ENCODE assay signal across 1 cellular context in genomic region chr7:129367700-129368388, GRCh38.
TF ChIP-seq lines count a peak whose summit lies in the region.

No MANE protein-coding gene starts in this region.

TF ChIP-seq in K562, 482 proteins besides CTCF, POLR2A, EP300 and RAD21 (continued from another document and continues in another):
- TF ChIP-seq CTCFL (IDR thresholded peaks at IDR 0.05; ENCODE audit: borderline replicate concordance, insufficient read depth, low read depth, low read length, poor library complexity, severe bottlenecking) (no peak), PHF20 (IDR thresholded peaks at IDR 0.05; ENCODE audit: partially characterized antibody) (no peak), FOXA3 (CRISPR knock-in tag; conservative IDR thresholded peaks at IDR 0.05 in 1 of 2, IDR thresholded peaks at IDR 0.05 in 1 of 2) (peak; percentile 87 to 92), ZNF398 (CRISPR knock-in tag; IDR thresholded peaks at IDR 0.05) (no peak), ZSCAN29 (IDR thresholded peaks at IDR 0.05) (no peak), ERF (CRISPR knock-in tag; IDR thresholded peaks at IDR 0.05) (no peak), RBM25 (IDR thresholded peaks at IDR 0.05; ENCODE audit: low read depth, low read length, severe bottlenecking) (no peak), SP1 (CRISPR knock-in tag; IDR thresholded peaks at IDR 0.05) (peak; percentile 61; the same call in 1 of the 2 replicates), CXXC5 (CRISPR knock-in tag; IDR thresholded peaks at IDR 0.05) (peak; percentile 27; the same call in 1 of the 2 replicates), HDGF (IDR thresholded peaks at IDR 0.05) (no peak), GMEB1 (CRISPR knock-in tag; IDR thresholded peaks at IDR 0.05) (no peak), ZNF707 (CRISPR knock-in tag; conservative IDR thresholded peaks at IDR 0.05) (no peak), CBFA2T2 (conservative IDR thresholded peaks at IDR 0.05) (no peak), HDAC6 (IDR thresholded peaks at IDR 0.05; ENCODE audit: low read depth, low read length) (no peak), SMAD3 (CRISPR knock-in tag; conservative IDR thresholded peaks at IDR 0.05) (no peak), GABPA (tag; conservative IDR thresholded peaks at IDR 0.05; ENCODE audit: low read depth) (no peak), RHOXF2B (CRISPR knock-in tag; conservative IDR thresholded peaks at IDR 0.05) (no peak), REST (CRISPR knock-in tag; IDR thresholded peaks at IDR 0.05; ENCODE audit: low read depth) (no peak), HES1 (IDR thresholded peaks at IDR 0.05; ENCODE audit: low read depth) (no peak; the same call in 1 of the 2 replicates), JUND (IDR thresholded peaks at IDR 0.05; ENCODE audit: borderline replicate concordance, low read depth, low read length) (peak; percentile 46; the same call in 1 of the 2 replicates), JUND (tag; IDR thresholded peaks at IDR 0.05; ENCODE audit: borderline replicate concordance, low read depth, low read length) (0 out of 3 replicates have a peak, but pooled peaks have one; percentile 30), E2F1 (CRISPR knock-in tag; IDR thresholded peaks at IDR 0.05) (no peak), GATA2 (CRISPR knock-in tag; IDR thresholded peaks at IDR 0.05) (no peak), MYBL2 (IDR thresholded peaks at IDR 0.05; ENCODE audit: low read depth) (no peak), MYBL2 (CRISPR knock-in tag; IDR thresholded peaks at IDR 0.05; ENCODE audit: borderline replicate concordance) (no peak), MEF2D (tag; conservative IDR thresholded peaks at IDR 0.05; ENCODE audit: low read depth) (no peak), HMG20B (CRISPR knock-in tag; IDR thresholded peaks at IDR 0.05) (no peak), MITF (IDR thresholded peaks at IDR 0.05) (no peak), NKRF (IDR thresholded peaks at IDR 0.05; ENCODE audit: borderline replicate concordance) (no peak), BRF2 (IDR thresholded peaks at IDR 0.05; ENCODE audit: borderline replicate concordance, insufficient read depth, insufficient read length) (no peak), E2F6 (IDR thresholded peaks at IDR 0.05; ENCODE audit: borderline replicate concordance in 1 of 2, extremely low read depth in 1 of 2, insufficient read depth in 1 of 2, insufficient read length in 1 of 2, low read depth in 1 of 2, low read length in 1 of 2, poor library complexity in 1 of 2, severe bottlenecking in 1 of 2) (no peak), NR2C2 (CRISPR knock-in tag; IDR thresholded peaks at IDR 0.05) (no peak), NR2C2 (tag; IDR thresholded peaks at IDR 0.05) (no peak), ZNF609 (CRISPR knock-in tag; IDR thresholded peaks at IDR 0.05; ENCODE audit: borderline replicate concordance) (no peak), ZSCAN32 (CRISPR knock-in tag; IDR thresholded peaks at IDR 0.05) (no peak), ZKSCAN1 (IDR thresholded peaks at IDR 0.05; ENCODE audit: low read depth, low read length) (no peak), ZBTB8A (IDR thresholded peaks at IDR 0.05; ENCODE audit: partially characterized antibody) (no peak)
